ENCODE assay signal across 1 cellular context in genomic region chr3:23518441-23518840, GRCh38.
TF ChIP-seq lines count a peak whose summit lies in the region.

No MANE protein-coding gene starts in this region.

TF ChIP-seq in GM23338, 12 proteins besides CTCF, POLR2A, EP300 and RAD21 (continued from another document):
- no peak for TF ChIP-seq ZNF462 (CRISPR knock-in tag; IDR thresholded peaks at IDR 0.05)
- TF ChIP-seq EZH2phosphoT487 (IDR thresholded peaks at IDR 0.05; ENCODE audit: unreplicated experiment) = no peak
- TF ChIP-seq CREB1 (CRISPR knock-in tag; IDR thresholded peaks at IDR 0.05; ENCODE audit: low read depth) = no peak
- TF ChIP-seq, protein P1, sequence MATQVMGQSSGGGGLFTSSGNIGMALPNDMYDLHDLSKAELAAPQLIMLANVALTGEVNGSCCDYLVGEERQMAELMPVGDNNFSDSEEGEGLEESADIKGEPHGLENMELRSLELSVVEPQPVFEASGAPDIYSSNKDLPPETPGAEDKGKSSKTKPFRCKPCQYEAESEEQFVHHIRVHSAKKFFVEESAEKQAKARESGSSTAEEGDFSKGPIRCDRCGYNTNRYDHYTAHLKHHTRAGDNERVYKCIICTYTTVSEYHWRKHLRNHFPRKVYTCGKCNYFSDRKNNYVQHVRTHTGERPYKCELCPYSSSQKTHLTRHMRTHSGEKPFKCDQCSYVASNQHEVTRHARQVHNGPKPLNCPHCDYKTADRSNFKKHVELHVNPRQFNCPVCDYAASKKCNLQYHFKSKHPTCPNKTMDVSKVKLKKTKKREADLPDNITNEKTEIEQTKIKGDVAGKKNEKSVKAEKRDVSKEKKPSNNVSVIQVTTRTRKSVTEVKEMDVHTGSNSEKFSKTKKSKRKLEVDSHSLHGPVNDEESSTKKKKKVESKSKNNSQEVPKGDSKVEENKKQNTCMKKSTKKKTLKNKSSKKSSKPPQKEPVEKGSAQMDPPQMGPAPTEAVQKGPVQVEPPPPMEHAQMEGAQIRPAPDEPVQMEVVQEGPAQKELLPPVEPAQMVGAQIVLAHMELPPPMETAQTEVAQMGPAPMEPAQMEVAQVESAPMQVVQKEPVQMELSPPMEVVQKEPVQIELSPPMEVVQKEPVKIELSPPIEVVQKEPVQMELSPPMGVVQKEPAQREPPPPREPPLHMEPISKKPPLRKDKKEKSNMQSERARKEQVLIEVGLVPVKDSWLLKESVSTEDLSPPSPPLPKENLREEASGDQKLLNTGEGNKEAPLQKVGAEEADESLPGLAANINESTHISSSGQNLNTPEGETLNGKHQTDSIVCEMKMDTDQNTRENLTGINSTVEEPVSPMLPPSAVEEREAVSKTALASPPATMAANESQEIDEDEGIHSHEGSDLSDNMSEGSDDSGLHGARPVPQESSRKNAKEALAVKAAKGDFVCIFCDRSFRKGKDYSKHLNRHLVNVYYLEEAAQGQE (IDR thresholded peaks at IDR 0.05; ENCODE audit: unreplicated experiment) = no peak
TF ChIP-seq in GM23338: peak in this region for 0.
